16 cellular contexts compared by ENCODE assay signal in genomic region chr3:159860269-159860668, GRCh38. TPM values are rescaled to one million over a fixed set of nuclear protein-coding genes. Genes with fewer than 3 reads are reported as not detected.
DNase-seq lines count a peak whose midpoint lies in the region; ATAC-seq and TF ChIP-seq lines count a peak whose summit lies in the region.
"Had no signal": no experiment of that assay in that cellular context is flagged by ENCODE, and none has a peak within 500 bp of the region (broad histone marks: within the 10 kb centered on the region; RNA-seq: fewer than 3 reads in every experiment).

No MANE protein-coding gene starts in this region.

- peaks cover 9% of the 10 kb centered on the region for H3F3A ChIP-seq in smooth muscle cell (ENCODE audit: low read depth)

- H3K4me2 ChIP-seq in smooth muscle cell: no peak overlapping the region

- DNase-seq in NK-92 treated with Interleukin-12 subunit alpha and Interleukin-12 subunit beta, amount 100 ng/mL, for 24 hours (lab: John Stamatoyannopoulos, UW): peak; percentile 42
- DNase-seq in NK-92 (lab: John Stamatoyannopoulos, UW; ENCODE audit: unreplicated experiment) (no peak), esophagus muscularis mucosa (ENCODE audit: extremely low spot score) (peak; percentile 45), smooth muscle cell (lab: John Stamatoyannopoulos, UW; ENCODE audit: unreplicated experiment) (no peak), HuH-7 (ENCODE audit: low spot score) (no peak), glomerular visceral epithelial cell (ENCODE audit: extremely low spot score) (no peak), cerebellar nuclear complex (lab: John Stamatoyannopoulos, UW) (no peak)
- DNase-seq: 8988T; activated CD8-positive, alpha-beta T cell treated with anti-CD3 and anti-CD28 coated beads, Interleukin-2, amount 10 ng/mL, durations not matched to agents 7 days and 5 days; activated effector memory CD4-positive, alpha-beta T cell treated with Interleukin-2 at 50 U/mL for 16 hours; effector CD4-positive, alpha-beta T cell; Karpas-422; NCI-H146; stimulated activated naive CD8-positive, alpha-beta T cell treated with anti-CD3 and anti-CD28 coated beads, Interleukin-15, Interleukin-2, amounts not matched to agents 100 U/mL and 50 U/mL, for 24 hours had no signal

- H2AFZ ChIP-seq in smooth muscle cell (ENCODE audit: low read depth): no peak overlapping the region

- no peak for TF ChIP-seq POLR2A in esophagus muscularis mucosa (IDR thresholded peaks at IDR 0.05; ENCODE audit: low read depth)

- H3K36me3 ChIP-seq in esophagus muscularis mucosa (no peaks in the 10 kb centered on the region), smooth muscle cell (ENCODE audit: low read depth) (no peaks in the 10 kb centered on the region)

- no peak for TF ChIP-seq EP300 in esophagus muscularis mucosa (IDR thresholded peaks at IDR 0.05)

- H3K4me1 ChIP-seq in esophagus muscularis mucosa (peaks cover 72 to 97% (median 96%) of the 10 kb centered on the region in 4 donors), smooth muscle cell (ENCODE audit: low read depth) (peaks cover 32% of the 10 kb centered on the region)

- 73% methylated on average over 3 of the region's 3 CpGs for WGBS in esophagus muscularis mucosa
- WGBS in smooth muscle cell (ENCODE audit: low lambda C conversion rate): 67% methylated on average over 3 of the region's 3 CpGs

- H3K27me3 ChIP-seq in esophagus muscularis mucosa (no peaks in the 10 kb centered on the region), smooth muscle cell (ENCODE audit: low read depth) (no peaks in the 10 kb centered on the region)

- TF ChIP-seq CTCF in esophagus muscularis mucosa (IDR thresholded peaks at IDR 0.05): no peak
- TF ChIP-seq CTCF in smooth muscle cell (IDR thresholded peaks at IDR 0.05; ENCODE audit: borderline replicate concordance, insufficient read depth, poor library complexity, severe bottlenecking): no peak

- no peak overlapping the region for H3K9ac ChIP-seq in smooth muscle cell (ENCODE audit: low read depth)

- peak; percentile 28 for ATAC-seq in HG03442 (IDR thresholded peaks at IDR 0.05; ENCODE audit: unreplicated experiment)
- ATAC-seq: activated CD8-positive, alpha-beta T cell treated with anti-CD3 and anti-CD28 coated beads, Interleukin-2, amount 10 ng/mL, durations not matched to agents 7 days and 5 days; stimulated activated naive CD8-positive, alpha-beta T cell treated with anti-CD3 and anti-CD28 coated beads, Interleukin-15, Interleukin-2, amounts not matched to agents 100 U/mL and 50 U/mL, for 24 hours had no signal

- intact Hi-C loops in esophagus muscularis mucosa (cut with DNase I): no loop called here

- H3K9me3 ChIP-seq in esophagus muscularis mucosa (no peaks in the 10 kb centered on the region), smooth muscle cell (replicated peaks; ENCODE audit: low read depth) (no peaks in the 10 kb centered on the region)

- peaks cover 37% of the 10 kb centered on the region for H4K20me1 ChIP-seq in smooth muscle cell (ENCODE audit: low read depth)

- H3K4me3 ChIP-seq in esophagus muscularis mucosa (no peak overlapping the region), smooth muscle cell (no peak overlapping the region)

- peaks cover 65% of the 10 kb centered on the region for H3K79me2 ChIP-seq in smooth muscle cell (ENCODE audit: low read depth)

- H3K27ac ChIP-seq in esophagus muscularis mucosa (replicated peaks in 1 of 4) (peak overlapping the region in 3 of 4 donors; percentile 30 to 50 (median 50)), smooth muscle cell (ENCODE audit: low read depth) (peak overlapping the region; percentile 20)
- H3K27ac ChIP-seq: HL-60 had no signal

RNA-seq across cellular contexts. Expression of gene SCHIP1, which starts 20.6 kb away (rescaled TPM):
- total RNA-seq in esophagus muscularis mucosa: 10 to 100 TPM; 10.8 to 23.5 (median 14.3) TPM
- 2.4 and 12.4 TPM in 2 replicates for total RNA-seq in smooth muscle cell
- polyA plus RNA-seq in smooth muscle cell: 3.5 and 5.1 TPM in 2 replicates
- total RNA-seq: activated CD8-positive, alpha-beta T cell treated with anti-CD3 and anti-CD28 coated beads, Interleukin-2, amount 10 ng/mL, durations not matched to agents 7 days and 5 days had no signal

Comparison
In these comparisons a context has a peak if more than half of its experiments do, and no peak if none do; other contexts are left out.
1. DNase-seq: peak in NK-92 treated with Interleukin-12 subunit alpha and Interleukin-12 subunit beta, amount 100 ng/mL, for 24 hours (single experiment) and esophagus muscularis mucosa (single experiment); none in NK-92 (single experiment), smooth muscle cell (single experiment), HuH-7 (single experiment), glomerular visceral epithelial cell (single experiment) and cerebellar nuclear complex (0 of 2).